ENCODE assay signal across 1 cellular context in the genomic region with DNA sequence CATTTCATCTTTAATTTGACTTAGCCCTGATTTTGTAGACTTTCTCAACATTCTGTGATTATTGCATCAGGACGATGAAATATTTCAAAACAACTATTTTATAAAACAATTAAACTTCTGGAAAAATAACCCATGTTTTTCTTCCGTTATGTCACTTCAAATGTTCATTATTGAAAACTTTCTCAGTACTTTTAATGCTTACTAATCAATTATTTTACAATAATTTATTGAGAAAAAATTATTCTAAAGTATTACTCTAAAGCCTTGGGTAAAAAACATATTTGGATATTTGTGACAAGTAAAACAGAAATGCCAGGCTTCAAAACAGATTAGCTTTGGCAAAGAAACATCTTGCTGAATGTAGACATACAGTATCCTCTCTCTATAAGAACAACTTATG.
A peak's percentile ranks its signal among the peaks of the same experiment; 100 is the strongest.
TF ChIP-seq lines count a peak whose summit lies in the region.

No MANE protein-coding gene starts in this region.

TF ChIP-seq in HepG2, 621 proteins besides CTCF, POLR2A, EP300 and RAD21:
- TF ChIP-seq, protein P1, sequence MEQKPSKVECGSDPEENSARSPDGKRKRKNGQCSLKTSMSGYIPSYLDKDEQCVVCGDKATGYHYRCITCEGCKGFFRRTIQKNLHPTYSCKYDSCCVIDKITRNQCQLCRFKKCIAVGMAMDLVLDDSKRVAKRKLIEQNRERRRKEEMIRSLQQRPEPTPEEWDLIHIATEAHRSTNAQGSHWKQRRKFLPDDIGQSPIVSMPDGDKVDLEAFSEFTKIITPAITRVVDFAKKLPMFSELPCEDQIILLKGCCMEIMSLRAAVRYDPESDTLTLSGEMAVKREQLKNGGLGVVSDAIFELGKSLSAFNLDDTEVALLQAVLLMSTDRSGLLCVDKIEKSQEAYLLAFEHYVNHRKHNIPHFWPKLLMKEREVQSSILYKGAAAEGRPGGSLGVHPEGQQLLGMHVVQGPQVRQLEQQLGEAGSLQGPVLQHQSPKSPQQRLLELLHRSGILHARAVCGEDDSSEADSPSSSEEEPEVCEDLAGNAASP (CRISPR knock-in tag; IDR thresholded peaks at IDR 0.05; ENCODE audit: borderline replicate concordance): no peak
- TF ChIP-seq MAFK (conservative IDR thresholded peaks at IDR 0.05 in 1 of 2, IDR thresholded peaks at IDR 0.05 in 1 of 2; ENCODE audit: low read length in 2 of 2) (peak; percentile 61 to 82), MAFF (IDR thresholded peaks at IDR 0.05; ENCODE audit: low read depth, low read length) (peak; percentile 67; the same call in 1 of the 2 replicates), SMARCC2 (IDR thresholded peaks at IDR 0.05) (no peak)
